Comparison of ENCODE assay signal across 9 cellular contexts in genomic region chr19:8446055-8446709, GRCh38. TPM values are rescaled to one million over a fixed set of nuclear protein-coding genes. Genes with fewer than 3 reads are reported as not detected.
A peak's percentile ranks its signal among the peaks of the same experiment; 100 is the strongest.
DNase-seq lines count a peak whose midpoint lies in the region; ATAC-seq and TF ChIP-seq lines count a peak whose summit lies in the region.
"Had no signal": no experiment of that assay in that cellular context is flagged by ENCODE, and none has a peak within 500 bp of the region (broad histone marks: within the 10 kb centered on the region; RNA-seq: fewer than 3 reads in every experiment).

No MANE protein-coding gene starts in this region.

- H3K27ac ChIP-seq in suprapubic skin = peak overlapping the region; percentile 95

- CTCF ChIA-PET in activated CD4-positive, alpha-beta T cell treated with anti-CD3 and anti-CD28 coated beads for 36 hours (lab: Charles Lee) = interaction anchor here (0.7 to 2.5 kb wide), 6 partner anchors 10 to 133 kb away, joined by 3 to 12 read pairs (median 6); partner anchors contain the start of genes MARCHF2 and ZNF414

- peaks cover 48% of the 10 kb centered on the region for H3K4me1 Mint-ChIP-seq in activated CD4-positive, alpha-beta T cell treated with anti-CD3 and anti-CD28 coated beads for 36 hours
- H3K4me1 Mint-ChIP-seq in activated naive CD8-positive, alpha-beta T cell treated with anti-CD3 and anti-CD28 coated beads for 36 hours = peaks cover 43% of the 10 kb centered on the region

- H3K36me3 Mint-ChIP-seq in activated CD4-positive, alpha-beta T cell treated with anti-CD3 and anti-CD28 coated beads for 36 hours (ENCODE audit: low read depth) = peaks cover 36% of the 10 kb centered on the region
- H3K36me3 Mint-ChIP-seq in activated naive CD8-positive, alpha-beta T cell treated with anti-CD3 and anti-CD28 coated beads for 36 hours = peaks cover 33% of the 10 kb centered on the region

- ATAC-seq in activated CD4-positive, alpha-beta T cell treated with anti-CD3 and anti-CD28 coated beads for 36 hours = no peak

- no peak for DNase-seq in activated CD4-positive, alpha-beta T cell treated with anti-CD3 and anti-CD28 coated beads for 36 hours
- no peak for DNase-seq in activated CD4-positive, alpha-beta T cell treated with anti-CD3 and anti-CD28 coated beads, Interleukin-2, amount 50 U/mL, for 1 hour
- no peak for DNase-seq in activated naive CD8-positive, alpha-beta T cell treated with anti-CD3 and anti-CD28 coated beads for 36 hours
- no peak for DNase-seq in kidney epithelial cell (ENCODE audit: low read depth)
- DNase-seq in suprapubic skin (ENCODE audit: low spot score in 2 of 2) = no peak
- no peak for DNase-seq in central memory CD4-positive, alpha-beta T cell
- no peak for DNase-seq in DMS114 treated with DMSO at 0.1 percent for 48 hours (lab: John Stamatoyannopoulos, UW; ENCODE audit: unreplicated experiment)
- DNase-seq in stimulated activated CD4-positive, alpha-beta T cell treated with anti-CD3 and anti-CD28 coated beads, Interleukin-2, amount 100 ng/mL, for 48 hours = no peak

- H3K27me3 Mint-ChIP-seq in activated CD4-positive, alpha-beta T cell treated with anti-CD3 and anti-CD28 coated beads for 36 hours = no peaks in the 10 kb centered on the region
- no peaks in the 10 kb centered on the region for H3K27me3 Mint-ChIP-seq in activated naive CD8-positive, alpha-beta T cell treated with anti-CD3 and anti-CD28 coated beads for 36 hours

- H3K4me3 ChIP-seq in kidney epithelial cell (ENCODE audit: low read depth, low read length) = peak overlapping the region; percentile 96
- H3K4me3 ChIP-seq in suprapubic skin = peak overlapping the region; percentile 59

- no peaks in the 10 kb centered on the region for H3K36me3 ChIP-seq in kidney epithelial cell (ENCODE audit: control insufficient read depth, insufficient read depth, low read length)
- H3K36me3 ChIP-seq in suprapubic skin = no peaks in the 10 kb centered on the region

- POLR2A ChIA-PET in activated CD4-positive, alpha-beta T cell treated with anti-CD3 and anti-CD28 coated beads for 36 hours (lab: Charles Lee) = interaction anchor here (0.6 kb wide), 1 partner anchor 66 kb away, joined by 3 read pairs; no protein-coding TSS in a partner anchor

- no peaks in the 10 kb centered on the region for H3K9me3 Mint-ChIP-seq in activated CD4-positive, alpha-beta T cell treated with anti-CD3 and anti-CD28 coated beads for 36 hours (ENCODE audit: low read depth)
- no peaks in the 10 kb centered on the region for H3K9me3 Mint-ChIP-seq in activated naive CD8-positive, alpha-beta T cell treated with anti-CD3 and anti-CD28 coated beads for 36 hours

- WGBS in suprapubic skin = 19% methylated on average over 16 of the region's 16 CpGs

- no peak for TF ChIP-seq EP300 in suprapubic skin (IDR thresholded peaks at IDR 0.05)

- H3K4me3 Mint-ChIP-seq in activated CD4-positive, alpha-beta T cell treated with anti-CD3 and anti-CD28 coated beads for 36 hours = peak overlapping the region; percentile 94
- peak overlapping the region; percentile 92 for H3K4me3 Mint-ChIP-seq in activated naive CD8-positive, alpha-beta T cell treated with anti-CD3 and anti-CD28 coated beads for 36 hours

- intact Hi-C loops in activated CD4-positive, alpha-beta T cell treated with anti-CD3 and anti-CD28 coated beads for 36 hours (cut with DNase I, micrococcal nuclease) = loop anchor here in 1 of 2 experiments (5.0 kb wide), 2 partner anchors 34 to 36 kb away; partner anchors contain the start of gene MARCHF2

- H3K27ac Mint-ChIP-seq in activated CD4-positive, alpha-beta T cell treated with anti-CD3 and anti-CD28 coated beads for 36 hours = peak overlapping the region; percentile 92
- H3K27ac Mint-ChIP-seq in activated naive CD8-positive, alpha-beta T cell treated with anti-CD3 and anti-CD28 coated beads for 36 hours = peak overlapping the region; percentile 87

- H3K9me3 ChIP-seq in suprapubic skin = no peaks in the 10 kb centered on the region

- no peak for TF ChIP-seq POLR2A in suprapubic skin (IDR thresholded peaks at IDR 0.05)

- peaks cover 55% of the 10 kb centered on the region for H3K4me1 ChIP-seq in suprapubic skin

- TF ChIP-seq CTCF in kidney epithelial cell (IDR thresholded peaks at IDR 0.05; ENCODE audit: insufficient read depth, low read length, poor library complexity, severe bottlenecking) = no peak
- no peak for TF ChIP-seq CTCF in suprapubic skin (IDR thresholded peaks at IDR 0.05)

- no peaks in the 10 kb centered on the region for H3K27me3 ChIP-seq in kidney epithelial cell (ENCODE audit: control insufficient read depth, insufficient read depth, low read length)
- no peaks in the 10 kb centered on the region for H3K27me3 ChIP-seq in suprapubic skin

RNA-seq across cellular contexts. Expression of gene HNRNPM, which starts 1.4 kb away (rescaled TPM):
- total RNA-seq in activated CD4-positive, alpha-beta T cell treated with anti-CD3 and anti-CD28 coated beads for 36 hours = 100 to 1,000 TPM; 250 to 304 TPM
- total RNA-seq in activated naive CD8-positive, alpha-beta T cell treated with anti-CD3 and anti-CD28 coated beads for 36 hours = 100 to 1,000 TPM; 348 to 358 TPM
- total RNA-seq in kidney epithelial cell = 97.1 and 115 TPM in 2 replicates
- total RNA-seq in suprapubic skin = 100 to 1,000 TPM in 3 of 4 donors, 10 to 100 TPM in 1; 85.5 to 128 (median 121) TPM

RNA-seq across cellular contexts. Expression of gene MARCHF2, which starts 33.1 kb away (rescaled TPM):
- 10 to 100 TPM in 1 of 2 experiments, 1 to 10 TPM in 1; 9.1 to 10.1 TPM for total RNA-seq in activated CD4-positive, alpha-beta T cell treated with anti-CD3 and anti-CD28 coated beads for 36 hours
- 1 to 10 TPM; 6.1 to 6.6 TPM for total RNA-seq in activated naive CD8-positive, alpha-beta T cell treated with anti-CD3 and anti-CD28 coated beads for 36 hours
- total RNA-seq in kidney epithelial cell = 75.0 and 95.9 TPM in 2 replicates
- 10 to 100 TPM; 47.4 to 99.0 (median 90.8) TPM for total RNA-seq in suprapubic skin

RNA-seq across cellular contexts. Expression of gene RAB11B, which starts 56.0 kb away (rescaled TPM):
- total RNA-seq in activated CD4-positive, alpha-beta T cell treated with anti-CD3 and anti-CD28 coated beads for 36 hours = 10 to 100 TPM; 74.3 to 93.4 TPM
- 10 to 100 TPM; 60.9 to 65.5 TPM for total RNA-seq in activated naive CD8-positive, alpha-beta T cell treated with anti-CD3 and anti-CD28 coated beads for 36 hours
- total RNA-seq in kidney epithelial cell (58.2 and 69.8 TPM in 2 replicates), suprapubic skin (100 to 1,000 TPM in 1 of 4 donors, 10 to 100 TPM in 3; 44.8 to 104 (median 57.8) TPM)

RNA-seq across cellular contexts. Expression of gene PRAM1, which starts 56.3 kb away (rescaled TPM):
- 1 to 10 TPM in 1 of 2 experiments, under 1 TPM in 1; 0.90 to 1.1 TPM for total RNA-seq in activated CD4-positive, alpha-beta T cell treated with anti-CD3 and anti-CD28 coated beads for 36 hours
- under 1 TPM; 0.33 to 0.68 TPM for total RNA-seq in activated naive CD8-positive, alpha-beta T cell treated with anti-CD3 and anti-CD28 coated beads for 36 hours
- total RNA-seq in kidney epithelial cell = 0.50 TPM in 1 of 2 replicates, not detected in the other
- total RNA-seq in suprapubic skin = 1 to 10 TPM in 1 of 4 donors, under 1 TPM in 2, not detected in 1; 0.25 to 2.3 (median 0.34) TPM
- total RNA-seq: glomerular endothelial cell had no signal
